ENCODE assay signal across 15 cellular contexts in the genomic region with DNA sequence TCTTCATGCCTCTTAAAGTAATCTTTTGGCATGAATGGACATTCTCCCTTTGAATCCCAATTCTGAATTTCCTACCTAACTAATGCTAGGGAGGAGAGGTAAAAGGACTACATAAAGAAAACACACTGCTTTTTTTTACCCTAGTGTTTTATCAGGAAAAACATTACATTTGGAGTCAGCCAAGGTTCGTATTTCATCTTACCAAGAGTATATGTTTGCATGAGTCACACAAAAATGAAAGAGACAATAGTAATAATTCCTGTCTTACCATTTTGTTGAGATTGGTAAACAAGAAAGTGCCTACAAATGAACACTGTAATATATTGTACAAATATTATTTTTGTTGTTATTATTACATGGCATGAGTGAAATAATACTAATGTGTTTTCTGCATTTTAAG.
DNase-seq lines count a peak whose midpoint lies in the region; TF ChIP-seq lines count a peak whose summit lies in the region.
"Had no signal": no experiment of that assay in that cellular context is flagged by ENCODE, and none has a peak within 500 bp of the region (broad histone marks: within the 10 kb centered on the region; RNA-seq: fewer than 3 reads in every experiment).

No MANE protein-coding gene starts in this region.

- H3K4me1 ChIP-seq in GM23248 (ENCODE audit: insufficient read depth) = peaks cover 3% of the 10 kb centered on the region; the same call in 1 of the 2 replicates
- H3K4me1 ChIP-seq: BLaER1 had no signal

- H3K4me3 ChIP-seq in GM23248 (no peak overlapping the region), cardiac fibroblast (replicated peaks in 1 of 2; ENCODE audit: low read depth in 2 of 2, low read length in 2 of 2) (no peak overlapping the region)
- H3K4me3 ChIP-seq: BLaER1 had no signal

- H3K9me3 ChIP-seq in GM23248 (ENCODE audit: low read depth) = no peaks in the 10 kb centered on the region
- H3K9me3 ChIP-seq: BLaER1 had no signal

- WGBS in GM23248 (ENCODE audit: low coverage in 1 of 2, low lambda C conversion rate in 2 of 2, missing lambda C conversion rate in 2 of 2), 2 experiments = 88 to 95% methylated on average over 1 of the region's 1 CpG

- no peaks in the 10 kb centered on the region for H3K79me2 ChIP-seq in GM23248 (ENCODE audit: insufficient read depth)

- no peaks in the 10 kb centered on the region for H4K20me1 ChIP-seq in GM23248 (ENCODE audit: insufficient read depth)
- H4K20me1 ChIP-seq: BLaER1 had no signal

- no peaks in the 10 kb centered on the region for H3K9me2 ChIP-seq in GM23248 (ENCODE audit: insufficient read depth)

- in situ Hi-C loops in GM23248 (cut with MboI) = no loop called here

- H3K4me2 ChIP-seq in GM23248 (ENCODE audit: unreplicated experiment) = no peak overlapping the region
- H3K4me2 ChIP-seq: BLaER1 had no signal

- no peak overlapping the region for H2AFZ ChIP-seq in GM23248

- no peak overlapping the region for H3K27ac ChIP-seq in GM23248
- H3K27ac ChIP-seq: BLaER1 had no signal

- no peak for TF ChIP-seq CTCF in cardiac fibroblast (IDR thresholded peaks at IDR 0.05; ENCODE audit: low read depth, low read length)

- peak; percentile 8 for DNase-seq in GM23248
- DNase-seq in NCI-H226 = peak; percentile 9
- DNase-seq in cardiac fibroblast (ENCODE audit: low read depth in 2 of 2) = peak; percentile 20 to 37
- peak; percentile 46 for DNase-seq in iris pigment epithelial cell (ENCODE audit: low read depth)
- no peak for DNase-seq in occipital lobe (lab: John Stamatoyannopoulos, UW)
- no peak for DNase-seq in NCI-H2227 (lab: John Stamatoyannopoulos, UW; ENCODE audit: unreplicated experiment)
- no peak for DNase-seq in activated naive CD4-positive, alpha-beta T cell (lab: John Stamatoyannopoulos, UW)
- no peak for DNase-seq in AG08396 (ENCODE audit: low spot score)
- DNase-seq: H7, Kasumi-1, NCI-H1436, NCI-H345, NCI-H69, SHP77 treated with DMSO at 0.1 percent for 48 hours had no signal

- H3K9ac ChIP-seq in GM23248 = no peak overlapping the region
- H3K9ac ChIP-seq: BLaER1 had no signal

- no peaks in the 10 kb centered on the region for H3K27me3 ChIP-seq in GM23248 (replicated peaks; ENCODE audit: insufficient read depth)
- H3K27me3 ChIP-seq: BLaER1 had no signal

- H3K36me3 ChIP-seq in GM23248 (ENCODE audit: low read depth) = no peaks in the 10 kb centered on the region
- H3K36me3 ChIP-seq: BLaER1 had no signal

- no peaks in the 10 kb centered on the region for H3F3A ChIP-seq in GM23248 (ENCODE audit: insufficient read depth)

Comparison
In these comparisons a context has a peak if more than half of its experiments do, and no peak if none do; other contexts are left out.
1. DNase-seq: peak in GM23248 (single experiment), NCI-H226 (single experiment), cardiac fibroblast (2 of 2) and iris pigment epithelial cell (single experiment); none in occipital lobe (single experiment), NCI-H2227 (single experiment), activated naive CD4-positive, alpha-beta T cell (0 of 4) and AG08396 (single experiment).